In genomic region chr14:102085503-102085902, GRCh38 we compare ENCODE assay signal across 1 cellular context.
TF ChIP-seq lines count a peak whose summit lies in the region.

No MANE protein-coding gene starts in this region.

TF ChIP-seq in K562, 482 proteins besides CTCF, POLR2A, EP300 and RAD21:
- TF ChIP-seq ELK1 (CRISPR knock-in tag; IDR thresholded peaks at IDR 0.05), result no peak
- TF ChIP-seq ZFPM2 (CRISPR knock-in tag; IDR thresholded peaks at IDR 0.05), result no peak
- TF ChIP-seq ZBED1 (IDR thresholded peaks at IDR 0.05), result peak; percentile 66; the same call in 1 of the 2 replicates
- TF ChIP-seq NFIC (IDR thresholded peaks at IDR 0.05), result no peak
- no peak for TF ChIP-seq TCF7 (IDR thresholded peaks at IDR 0.05; ENCODE audit: borderline replicate concordance)
- no peak for TF ChIP-seq ZBTB40 (IDR thresholded peaks at IDR 0.05)
- no peak for TF ChIP-seq ZBTB40 (CRISPR knock-in tag; IDR thresholded peaks at IDR 0.05)
- no peak for TF ChIP-seq ZNF318 (IDR thresholded peaks at IDR 0.05; ENCODE audit: borderline replicate concordance in 1 of 2, low read depth in 1 of 2)
- no peak for TF ChIP-seq E2F4 (CRISPR knock-in tag; IDR thresholded peaks at IDR 0.05; ENCODE audit: low read depth)
- peak; percentile 34 for TF ChIP-seq KDM5B (IDR thresholded peaks at IDR 0.05; ENCODE audit: insufficient replicate concordance, low read depth, low read length)
- TF ChIP-seq ZC3H4 (CRISPR knock-in tag; IDR thresholded peaks at IDR 0.05; ENCODE audit: borderline replicate concordance), result 0 out of 2 replicates have a peak, but pooled peaks have one; percentile 25
- TF ChIP-seq ZNF174 (CRISPR knock-in tag; IDR thresholded peaks at IDR 0.05), result no peak
- no peak for TF ChIP-seq CREB3 (tag; conservative IDR thresholded peaks at IDR 0.05; ENCODE audit: low read depth)
- no peak for TF ChIP-seq ZNF445 (CRISPR knock-in tag; IDR thresholded peaks at IDR 0.05; ENCODE audit: low read depth)
TF ChIP-seq in K562: peak in this region for 3.
